Comparison of ENCODE assay signal across 8 cellular contexts in the genomic region with DNA sequence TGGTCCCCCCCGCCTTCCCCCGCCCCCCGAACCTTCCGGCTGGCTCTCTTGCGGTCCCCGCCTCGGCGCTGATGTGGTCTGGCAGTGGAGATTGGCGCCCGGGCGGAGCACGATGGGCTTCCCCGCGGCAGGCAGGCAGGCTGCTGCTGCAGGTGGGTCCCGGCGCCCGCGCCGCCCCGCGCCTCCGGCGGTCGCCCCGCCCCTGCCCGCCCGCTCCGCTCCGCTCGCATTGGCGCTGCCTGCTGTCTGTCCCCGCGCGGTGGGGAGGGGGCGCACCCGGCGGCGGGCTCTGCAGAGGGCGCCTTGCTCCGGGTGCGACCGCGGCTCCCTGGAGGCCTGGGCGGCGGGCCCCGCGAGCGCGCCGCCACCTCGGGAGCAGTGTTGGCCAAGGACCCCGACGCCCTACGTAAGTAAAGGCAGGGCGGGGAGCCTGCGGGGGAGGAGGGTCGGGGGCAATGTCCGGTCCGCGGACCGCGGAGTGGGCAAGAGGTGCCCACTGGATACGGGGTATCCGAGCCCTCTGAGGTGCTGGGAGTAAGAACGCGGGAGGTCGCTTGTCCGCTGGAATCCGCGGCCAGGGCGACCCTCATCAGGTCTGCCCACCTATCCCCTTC. TPM values are rescaled to one million over a fixed set of nuclear protein-coding genes. Genes with fewer than 3 reads are reported as not detected.
A peak's percentile ranks its signal among the peaks of the same experiment; 100 is the strongest.
DNase-seq lines count a peak whose midpoint lies in the region; ATAC-seq and TF ChIP-seq lines count a peak whose summit lies in the region.

Gene AKAP5, plus strand, starts transcription at position 292 of the 614 bp plus-strand sequence. CDS start 2,896 bp downstream, outside the sequence.

- intact Hi-C loops in activated CD4-positive, alpha-beta memory T cell treated with anti-CD3 and anti-CD28 coated beads for 36 hours (cut with micrococcal nuclease) = loop anchor here (1.0 to 10.0 kb wide), 4 partner anchors 15 to 169 kb away; partner anchors contain the start of gene MTHFD1

- H3K9me3 Mint-ChIP-seq in activated CD4-positive, alpha-beta memory T cell treated with anti-CD3 and anti-CD28 coated beads for 36 hours = no peaks in the 10 kb centered on the region

- peaks cover 4% of the 10 kb centered on the region for H3K36me3 Mint-ChIP-seq in activated CD4-positive, alpha-beta memory T cell treated with anti-CD3 and anti-CD28 coated beads for 36 hours

- CTCF ChIA-PET in activated CD4-positive, alpha-beta memory T cell treated with anti-CD3 and anti-CD28 coated beads for 36 hours (lab: Charles Lee) = interaction anchor here (0.7 to 3.5 kb wide), 8 partner anchors 14 to 426 kb away, joined by 3 to 20 read pairs (median 8); no protein-coding TSS in a partner anchor

- DNase-seq in GM13977 (ENCODE audit: low spot score) (peak; percentile 83), NCI-H2196 treated with DMSO at 0.1 percent for 48 hours (lab: John Stamatoyannopoulos, UW; ENCODE audit: unreplicated experiment) (peak; percentile 11), midbrain (lab: John Stamatoyannopoulos, UW) (peak; percentile 64), GF-D8 (lab: John Stamatoyannopoulos, UW) (no peak)
- peak; percentile 69 for DNase-seq in activated CD4-positive, alpha-beta memory T cell treated with anti-CD3 and anti-CD28 coated beads for 36 hours
- DNase-seq in effector CD8-positive, alpha-beta T cell (lab: John Stamatoyannopoulos, UW) = peak; percentile 47
- peak; percentile 36 to 38 for DNase-seq in stimulated activated CD8-positive, alpha-beta memory T cell treated with anti-CD3 and anti-CD28 coated beads, Interleukin-15, amount 100 ng/mL, for 48 hours (ENCODE audit: low read depth in 2 of 2)

- H3K4me1 Mint-ChIP-seq in activated CD4-positive, alpha-beta memory T cell treated with anti-CD3 and anti-CD28 coated beads for 36 hours (ENCODE audit: low read depth) = peaks cover 37% of the 10 kb centered on the region

- peak; percentile 24 for TF ChIP-seq CTCF in GM13977 (IDR thresholded peaks at IDR 0.05; ENCODE audit: extremely low read depth, insufficient read depth, missing control alignments)

- POLR2A ChIA-PET in activated CD4-positive, alpha-beta memory T cell treated with anti-CD3 and anti-CD28 coated beads for 36 hours (lab: Charles Lee) = interaction anchor here (1.1 to 1.8 kb wide), 6 partner anchors 7 to 127 kb away, joined by 3 to 7 read pairs (median 4); partner anchors contain the start of genes MTHFD1 and ZBTB1

- peak within 1 kb of the TSS; percentile 3 for H3K27ac Mint-ChIP-seq in activated CD4-positive, alpha-beta memory T cell treated with anti-CD3 and anti-CD28 coated beads for 36 hours

- H3K27me3 Mint-ChIP-seq in activated CD4-positive, alpha-beta memory T cell treated with anti-CD3 and anti-CD28 coated beads for 36 hours = no peaks in the 10 kb centered on the region

- ATAC-seq in HG02678 (IDR thresholded peaks at IDR 0.05; ENCODE audit: unreplicated experiment) = peak; percentile 71

- in situ Hi-C loops in GM13977 (cut with MboI; ENCODE audit: low pct_unique_long_range_greater_than_20kb, low sequenced_read_pairs, unreplicated experiment) = no loop called here

- peak within 1 kb of the TSS; percentile 75 for H3K4me3 Mint-ChIP-seq in activated CD4-positive, alpha-beta memory T cell treated with anti-CD3 and anti-CD28 coated beads for 36 hours

RNA-seq across cellular contexts. Expression of gene AKAP5, which starts in this region (rescaled TPM):
- total RNA-seq in activated CD4-positive, alpha-beta memory T cell treated with anti-CD3 and anti-CD28 coated beads for 36 hours = 1 to 10 TPM in 1 of 2 experiments, under 1 TPM in 1; 0.74 to 1.1 TPM
